12 cellular contexts compared by ENCODE assay signal in genomic region chr15:63045438-63046278, GRCh38. TPM values are rescaled to one million over a fixed set of nuclear protein-coding genes. Genes with fewer than 3 reads are reported as not detected.
DNase-seq lines count a peak whose midpoint lies in the region; ATAC-seq, FAIRE-seq and TF ChIP-seq lines count a peak whose summit lies in the region.
"Had no signal": no experiment of that assay in that cellular context is flagged by ENCODE, and none has a peak within 500 bp of the region (broad histone marks: within the 10 kb centered on the region; RNA-seq: fewer than 3 reads in every experiment).

No MANE protein-coding gene starts in this region.

- 11% methylated on average over 7 of the region's 7 CpGs for WGBS in A549 (ENCODE audit: missing lambda C conversion rate)
- WGBS in esophagus squamous epithelium, 2 donors: 52 to 60% methylated on average over 7 of the region's 7 CpGs

- H3K4me3 ChIP-seq in A549 (peak overlapping the region; percentile 87), esophagus squamous epithelium (peak overlapping the region; percentile 0 to 86 (median 70)), Karpas-422 (ENCODE audit: low read length) (no peak overlapping the region)
- H3K4me3 ChIP-seq: BLaER1 treated with 17β-estradiol and CSF1 and Interleukin-3, amounts not matched to agents 10 nM and 100 nM; GM12878 had no signal

- H4K20me1 ChIP-seq in Karpas-422 (ENCODE audit: insufficient read depth, low read depth, low read length): no peaks in the 10 kb centered on the region

- H3K79me2 ChIP-seq in Karpas-422 (ENCODE audit: low read length): no peaks in the 10 kb centered on the region

- no peak for TF ChIP-seq CTCF in A549 (IDR thresholded peaks at IDR 0.05)
- no peak for TF ChIP-seq CTCF in esophagus squamous epithelium (IDR thresholded peaks at IDR 0.05)
- TF ChIP-seq CTCF in neural crest cell (conservative IDR thresholded peaks at IDR 0.05): no peak

- H3K9me3 ChIP-seq in A549 (no peaks in the 10 kb centered on the region), esophagus squamous epithelium (no peaks in the 10 kb centered on the region), Karpas-422 (ENCODE audit: low read length) (no peaks in the 10 kb centered on the region)

- H3K27ac ChIP-seq in A549 (peak overlapping the region; percentile 94 to 97), esophagus squamous epithelium (peak overlapping the region; percentile 20 to 92 (median 86)), Karpas-422 (ENCODE audit: low read length) (no peak overlapping the region)
- H3K27ac ChIP-seq: BLaER1 treated with 17β-estradiol and CSF1 and Interleukin-3, amounts not matched to agents 10 nM and 100 nM had no signal

- H3K9ac ChIP-seq in Karpas-422 (ENCODE audit: low read length): no peak overlapping the region
- H3K9ac ChIP-seq: BLaER1 treated with 17β-estradiol and CSF1 and Interleukin-3, amounts not matched to agents 10 nM and 100 nM had no signal

- H2AFZ ChIP-seq in Karpas-422 (ENCODE audit: low read length): no peak overlapping the region

- peaks cover 0 to 72% (median 6%) of the 10 kb centered on the region in 4 donors for H3K27me3 ChIP-seq in esophagus squamous epithelium
- H3K27me3 ChIP-seq in Karpas-422 (ENCODE audit: low read length): no peaks in the 10 kb centered on the region

- H3K27ac Mint-ChIP-seq in neural crest cell (ENCODE audit: unreplicated experiment): no peak overlapping the region
- H3K27ac Mint-ChIP-seq in stimulated activated naive CD8-positive, alpha-beta T cell treated with anti-CD3 and anti-CD28 coated beads, Interleukin-15, amount 100 ng/mL, for 72 hours: no peak overlapping the region
- H3K27ac Mint-ChIP-seq: naive B cell had no signal

- no peak for ATAC-seq in A549
- no peak for ATAC-seq in stimulated activated naive CD8-positive, alpha-beta T cell treated with anti-CD3 and anti-CD28 coated beads, Interleukin-15, amount 100 ng/mL, for 72 hours
- ATAC-seq: GM12878 had no signal

- TF ChIP-seq RAD21 in A549 (conservative IDR thresholded peaks at IDR 0.05 in 1 of 2, IDR thresholded peaks at IDR 0.05 in 1 of 2): no peak

- no peaks in the 10 kb centered on the region for H3K9me3 Mint-ChIP-seq in neural crest cell
- H3K9me3 Mint-ChIP-seq in stimulated activated naive CD8-positive, alpha-beta T cell treated with anti-CD3 and anti-CD28 coated beads, Interleukin-15, amount 100 ng/mL, for 72 hours: no peaks in the 10 kb centered on the region

- H3K36me3 ChIP-seq in esophagus squamous epithelium (no peaks in the 10 kb centered on the region), Karpas-422 (ENCODE audit: insufficient read depth, low read length) (no peaks in the 10 kb centered on the region)
- H3K36me3 ChIP-seq: BLaER1 treated with 17β-estradiol and CSF1 and Interleukin-3, amounts not matched to agents 10 nM and 100 nM had no signal

- CTCF ChIA-PET in A549 (lab: Yijun Ruan, JAX): interaction anchor here (0.6 to 50.6 kb wide), 19 partner anchors 8 to 357 kb away, joined by 3 to 1136 read pairs (median 7); no protein-coding TSS in a partner anchor

- H3K9me2 ChIP-seq in Karpas-422 (replicated peaks; ENCODE audit: insufficient read depth, low read length): no peaks in the 10 kb centered on the region

- FAIRE-seq in A549 (lab: Jason Lieb, UNC): no peak
- FAIRE-seq: GM12878 had no signal

- intact Hi-C loops in esophagus squamous epithelium (cut with DNase I): no loop called here

- H3K27me3 Mint-ChIP-seq in neural crest cell (ENCODE audit: low read depth): peaks cover 79% of the 10 kb centered on the region
- H3K27me3 Mint-ChIP-seq in stimulated activated naive CD8-positive, alpha-beta T cell treated with anti-CD3 and anti-CD28 coated beads, Interleukin-15, amount 100 ng/mL, for 72 hours: peaks cover 73% of the 10 kb centered on the region

- TF ChIP-seq POLR2A in A549 (IDR thresholded peaks at IDR 0.05; ENCODE audit: low read length) (no peak), esophagus squamous epithelium (IDR thresholded peaks at IDR 0.05) (no peak)

- no peaks in the 10 kb centered on the region for H3K36me3 Mint-ChIP-seq in neural crest cell (ENCODE audit: low read depth)
- H3K36me3 Mint-ChIP-seq: naive B cell had no signal

- DNase-seq in A549 (ENCODE audit: low read depth in 1 of 2, low spot score in 1 of 2) (no peak), LHCN-M2 (ENCODE audit: low read depth) (peak; percentile 44), esophagus squamous epithelium (lab: John Stamatoyannopoulos, UW) (no peak), neural crest cell (ENCODE audit: low read depth, low spot score) (no peak), Karpas-422 (no peak)
- no peak for DNase-seq in activated naive CD4-positive, alpha-beta T cell treated with anti-CD3 and anti-CD28 coated beads, Interleukin-2, amount 50 U/mL, for 16 hours
- DNase-seq in central memory CD4-positive, alpha-beta T cell: no peak
- DNase-seq in stimulated activated naive CD8-positive, alpha-beta T cell treated with anti-CD3 and anti-CD28 coated beads, Interleukin-15, amount 100 ng/mL, for 72 hours: no peak
- DNase-seq: naive B cell, NCI-H2107 had no signal

- H3K4me1 ChIP-seq in A549: peaks cover 51% of the 10 kb centered on the region
- peaks cover 17 to 69% (median 28%) of the 10 kb centered on the region in 3 donors for H3K4me1 ChIP-seq in esophagus squamous epithelium
- peaks cover 13% of the 10 kb centered on the region for H3K4me1 ChIP-seq in Karpas-422 (ENCODE audit: low read length)

- TF ChIP-seq EP300 in A549 (IDR thresholded peaks at IDR 0.05): no peak

- POLR2A ChIA-PET in A549 (lab: Yijun Ruan, JAX): interaction anchor here (1.1 to 7.8 kb wide), 8 partner anchors 12 to 199 kb away, joined by 3 to 98 read pairs (median 5); partner anchors contain the start of gene RPS27L

- H3K4me2 ChIP-seq in A549 (peak overlapping the region; percentile 93), Karpas-422 (ENCODE audit: low read depth, low read length, poor library complexity, severe bottlenecking) (no peak overlapping the region)
- H3K4me2 ChIP-seq: BLaER1 treated with 17β-estradiol and CSF1 and Interleukin-3, amounts not matched to agents 10 nM and 100 nM had no signal

- H3K4me3 Mint-ChIP-seq in neural crest cell: peak overlapping the region; percentile 99
- no peak overlapping the region for H3K4me3 Mint-ChIP-seq in stimulated activated naive CD8-positive, alpha-beta T cell treated with anti-CD3 and anti-CD28 coated beads, Interleukin-15, amount 100 ng/mL, for 72 hours

- peaks cover 57% of the 10 kb centered on the region for H3K4me1 Mint-ChIP-seq in neural crest cell
- peaks cover 43% of the 10 kb centered on the region for H3K4me1 Mint-ChIP-seq in stimulated activated naive CD8-positive, alpha-beta T cell treated with anti-CD3 and anti-CD28 coated beads, Interleukin-15, amount 100 ng/mL, for 72 hours

TF ChIP-seq in A549, 52 proteins besides CTCF, POLR2A, EP300 and RAD21:
- TF ChIP-seq ZNF302 (CRISPR knock-in tag; IDR thresholded peaks at IDR 0.05): no peak
- 0 out of 2 replicates have a peak, but pooled peaks have one; percentile 29 for TF ChIP-seq JUNB (IDR thresholded peaks at IDR 0.05)
- TF ChIP-seq HMGXB4 (CRISPR knock-in tag; IDR thresholded peaks at IDR 0.05; ENCODE audit: borderline replicate concordance): no peak
- TF ChIP-seq, protein P1, sequence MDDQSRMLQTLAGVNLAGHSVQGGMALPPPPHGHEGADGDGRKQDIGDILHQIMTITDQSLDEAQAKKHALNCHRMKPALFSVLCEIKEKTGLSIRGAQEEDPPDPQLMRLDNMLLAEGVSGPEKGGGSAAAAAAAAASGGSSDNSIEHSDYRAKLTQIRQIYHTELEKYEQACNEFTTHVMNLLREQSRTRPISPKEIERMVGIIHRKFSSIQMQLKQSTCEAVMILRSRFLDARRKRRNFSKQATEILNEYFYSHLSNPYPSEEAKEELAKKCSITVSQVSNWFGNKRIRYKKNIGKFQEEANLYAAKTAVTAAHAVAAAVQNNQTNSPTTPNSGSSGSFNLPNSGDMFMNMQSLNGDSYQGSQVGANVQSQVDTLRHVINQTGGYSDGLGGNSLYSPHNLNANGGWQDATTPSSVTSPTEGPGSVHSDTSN (IDR thresholded peaks at IDR 0.05): no peak
- no peak for TF ChIP-seq RFX5 (IDR thresholded peaks at IDR 0.05)
- no peak for TF ChIP-seq POLR2AphosphoS2 (conservative IDR thresholded peaks at IDR 0.05; ENCODE audit: low read length)

RNA-seq across cellular contexts. Expression of gene TPM1, which starts 3.1 kb away (rescaled TPM):
- 777 and 894 TPM in 2 replicates for polyA plus RNA-seq in A549 (2011; rRNA removed)
- polyA plus RNA-seq in A549 (2012; cell fraction: cytosol; rRNA removed): 824 and 915 TPM in 2 replicates
- polyA plus RNA-seq in A549 (2012; cell fraction: nucleus; rRNA removed): 678 and 876 TPM in 2 replicates
- 954 to 1,229 TPM (median 1,043 TPM) in 3 replicates for polyA plus RNA-seq in A549 (2017; fragmentation: RNase III; extraction: RNeasy Plus Mini Kit Qiagen cat#74134 plus additional on column Dnase treatment)
- polyA minus RNA-seq in A549 (2011; rRNA and poly(A)+ RNA removed): 537 and 670 TPM in 2 replicates
- total RNA-seq in LHCN-M2 (2014; rRNA removed): 192 and 202 TPM in 2 replicates
- polyA plus RNA-seq in LHCN-M2 (2012): 1,083 TPM
- 100 to 1,000 TPM in 2 of 4 donors, 10 to 100 TPM in 2; 44.3 to 680 (median 138) TPM for total RNA-seq in esophagus squamous epithelium
- 67.5 and 71.0 TPM in 2 replicates for total RNA-seq in neural crest cell
- total RNA-seq in Karpas-422 (2014; rRNA removed; shearing (Covaris generic); ENCODE audit: low replicate concordance): 10.1 and 11.5 TPM in 2 replicates
